ENCODE assay signal across 9 cellular contexts in the genomic region with DNA sequence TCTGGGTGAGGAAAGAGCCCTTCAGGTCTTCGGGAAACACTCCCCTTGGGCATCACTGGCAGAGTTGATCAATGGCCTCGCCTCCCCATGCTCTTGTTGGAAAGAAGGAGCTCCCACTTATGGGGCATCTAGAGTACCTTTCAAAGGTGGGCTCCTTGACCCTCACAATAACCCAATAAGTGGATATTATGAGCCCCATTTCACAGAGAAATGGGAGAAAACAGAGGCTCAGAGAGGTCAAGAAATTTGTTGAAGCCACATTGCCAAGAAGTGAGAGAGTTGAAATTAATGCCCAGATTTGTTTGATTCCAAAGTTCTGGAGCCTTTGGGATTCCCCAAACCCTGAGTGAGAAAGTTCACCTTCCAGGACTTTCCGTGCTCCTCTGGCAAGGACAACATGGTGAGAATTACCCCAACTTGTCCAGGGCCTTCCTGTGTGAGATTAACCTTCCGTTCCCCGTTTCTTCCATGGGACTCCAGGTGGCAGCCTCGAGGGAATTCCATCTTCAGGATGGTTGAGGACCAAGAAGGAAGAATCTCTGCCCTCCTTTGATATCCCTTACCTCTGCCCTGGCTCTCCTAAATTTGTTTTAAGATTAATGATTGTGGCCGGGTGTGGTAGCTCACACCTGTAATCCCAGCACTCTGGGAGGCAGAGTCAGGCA. TPM values are rescaled to one million over a fixed set of nuclear protein-coding genes. Genes with fewer than 3 reads are reported as not detected.
A peak's percentile ranks its signal among the peaks of the same experiment; 100 is the strongest.
DNase-seq lines count a peak whose midpoint lies in the region; ATAC-seq and TF ChIP-seq lines count a peak whose summit lies in the region.
"Had no signal": no experiment of that assay in that cellular context is flagged by ENCODE, and none has a peak within 500 bp of the region (broad histone marks: within the 10 kb centered on the region; RNA-seq: fewer than 3 reads in every experiment).

No MANE protein-coding gene starts in this region.

- 58 to 65% methylated on average over 7 of the region's 7 CpGs for WGBS in heart right ventricle, 2 donors
- 82 to 85% methylated on average over 3 to 6 of the region's 7 CpGs for WGBS in mesodermal cell (ENCODE audit: insufficient coverage in 2 of 2), 2 experiments

- DNase-seq in heart right ventricle (no peak), left cardiac atrium (no peak), MCF 10A (ENCODE audit: unreplicated experiment) (no peak), uterus (no peak), islet precursor cell (no peak), NCI-H1417 treated with DMSO at 0.1 percent for 48 hours (lab: John Stamatoyannopoulos, UW) (no peak)

- no peak for TF ChIP-seq POLR2A in uterus (IDR thresholded peaks at IDR 0.05)

- ATAC-seq in heart right ventricle (no peak), left cardiac atrium (no peak), HG03196 (IDR thresholded peaks at IDR 0.05; ENCODE audit: unreplicated experiment) (no peak)

- H3K27me3 Mint-ChIP-seq in MCF 10A (ENCODE audit: insufficient read depth, unreplicated experiment) = no peaks in the 10 kb centered on the region

- no peaks in the 10 kb centered on the region for H3K36me3 Mint-ChIP-seq in MCF 10A (ENCODE audit: insufficient read depth, unreplicated experiment)

- intact Hi-C loops in heart right ventricle (cut with DNase I) = loop anchor here in 9 of 10 donors (5.0 to 10.0 kb wide), 8 partner anchors 38 to 213 kb away; partner anchors contain the start of genes P3H3 (in 6 of the 9), ZNF384 (in 6 of the 9), ING4 (in 4 of the 9) and GPR162 (in 2 of the 9)
- intact Hi-C loops in left cardiac atrium (cut with DNase I) = loop anchor here (5.0 to 10.0 kb wide), 3 partner anchors 80 to 210 kb away; partner anchors contain the start of genes GPR162 (in 2 of the 2) and P3H3 (in 2 of the 2)
- intact Hi-C loops in MCF 10A (cut with micrococcal nuclease) = loop anchor here (1.0 kb wide), 1 partner anchor 211 kb away; no protein-coding TSS in a partner anchor
- intact Hi-C loops in uterus (cut with DNase I; ENCODE audit: low total_unique reads) = no loop called here

- H3K36me3 ChIP-seq in heart right ventricle = peaks cover 0 to 3% (median 0%) of the 10 kb centered on the region in 9 donors
- H3K36me3 ChIP-seq in mesodermal cell (ENCODE audit: control insufficient read depth, insufficient read depth, low read length) = no peaks in the 10 kb centered on the region
- H3K36me3 ChIP-seq in uterus = no peaks in the 10 kb centered on the region

- peaks cover 32% of the 10 kb centered on the region for H3K4me1 Mint-ChIP-seq in MCF 10A (ENCODE audit: insufficient read depth, unreplicated experiment)

- H3K4me3 Mint-ChIP-seq in MCF 10A (ENCODE audit: unreplicated experiment) = no peak overlapping the region

- CTCF ChIA-PET in MCF 10A (lab: Yijun Ruan, JAX) = interaction anchor here (0.7 to 2.2 kb wide), 5 partner anchors 60 to 211 kb away, joined by 4 to 8 read pairs (median 5); partner anchors contain the start of gene MLF2

- H3K4me1 ChIP-seq in heart right ventricle (peaks cover 16 to 42% (median 26%) of the 10 kb centered on the region in 9 donors), mesodermal cell (ENCODE audit: control insufficient read depth, insufficient read depth, low read length, poor library complexity, severe bottlenecking) (peaks cover 26% of the 10 kb centered on the region), uterus (peaks cover 6 to 8% of the 10 kb centered on the region in 2 donors)

- TF ChIP-seq CTCF in heart right ventricle (IDR thresholded peaks at IDR 0.05) (no peak), MCF 10A (IDR thresholded peaks at IDR 0.05; ENCODE audit: unreplicated experiment) (no peak), uterus (IDR thresholded peaks at IDR 0.05) (no peak)

- H3K27ac ChIP-seq in heart right ventricle (peak overlapping the region; percentile 50 to 96 (median 94)), mesodermal cell (ENCODE audit: low read depth, low read length, severe bottlenecking) (peak overlapping the region; percentile 90), uterus (peak overlapping the region; percentile 90 to 95)

- H3K27ac Mint-ChIP-seq in MCF 10A (ENCODE audit: low read depth, unreplicated experiment) = peak overlapping the region; percentile 90

- no TSS peak for BruUV-seq in MCF 10A (replicated peaks; lab: Mats Ljungman, UMichigan)

- no peaks in the 10 kb centered on the region for H3K9me3 Mint-ChIP-seq in MCF 10A (ENCODE audit: unreplicated experiment)

- H3K9me3 ChIP-seq in heart right ventricle = no peaks in the 10 kb centered on the region
- no peaks in the 10 kb centered on the region for H3K9me3 ChIP-seq in mesodermal cell (ENCODE audit: control insufficient read depth, low read length)
- H3K9me3 ChIP-seq in uterus = no peaks in the 10 kb centered on the region

- POLR2A ChIA-PET in MCF 10A (lab: Yijun Ruan, JAX) = interaction anchor here (0.6 to 2.6 kb wide), 5 partner anchors 19 to 144 kb away, joined by 3 to 17 read pairs (median 3); partner anchors contain the start of genes VAMP1 and ZNF384

- peaks cover 0 to 1% (median 0%) of the 10 kb centered on the region in 7 donors for H3K27me3 ChIP-seq in heart right ventricle
- H3K27me3 ChIP-seq in uterus = no peaks in the 10 kb centered on the region

- H3K4me3 ChIP-seq in heart right ventricle (no peak overlapping the region), mesodermal cell (ENCODE audit: extremely low read depth, insufficient read depth, low read length, poor library complexity, severe bottlenecking) (no peak overlapping the region), uterus (no peak overlapping the region)

RNA-seq across cellular contexts. Expression of gene CHD4, which starts 7.5 kb away (rescaled TPM):
- total RNA-seq in heart right ventricle = 100 to 1,000 TPM; 125 to 201 (median 153) TPM
- 100 to 1,000 TPM; 129 to 265 TPM for polyA plus RNA-seq in heart right ventricle
- total RNA-seq in left cardiac atrium = 100 to 1,000 TPM; 117 to 151 TPM
- 135 and 151 TPM in 2 replicates for total RNA-seq in MCF 10A (2022)
- polyA plus RNA-seq in mesodermal cell (2013, experiment 1 of 2) = 261 TPM
- 233 TPM for polyA plus RNA-seq in mesodermal cell (2013, experiment 2 of 2)
- 100 to 1,000 TPM in 3 of 4 donors, 10 to 100 TPM in 1; 99.4 to 323 (median 247) TPM for total RNA-seq in uterus

RNA-seq across cellular contexts. Expression of gene LPAR5, which starts 21.1 kb away (rescaled TPM):
- 10 to 100 TPM in 1 of 10 donors, 1 to 10 TPM in 9; 2.1 to 10.0 (median 4.4) TPM for total RNA-seq in heart right ventricle
- polyA plus RNA-seq in heart right ventricle = 1 to 10 TPM; 1.7 to 4.4 TPM
- 1 to 10 TPM; 1.8 to 2.9 TPM for total RNA-seq in left cardiac atrium
- 2.5 and 2.7 TPM in 2 replicates for total RNA-seq in MCF 10A (2022)
- 3.2 TPM for polyA plus RNA-seq in mesodermal cell (2013, experiment 1 of 2)
- polyA plus RNA-seq in mesodermal cell (2013, experiment 2 of 2) = 1.7 TPM
- 1 to 10 TPM in 1 of 4 donors, under 1 TPM in 1, not detected in 2; 0.61 to 1.3 TPM for total RNA-seq in uterus

RNA-seq across cellular contexts. Expression of gene ACRBP, which starts 32.6 kb away (rescaled TPM):
- 1 to 10 TPM in 4 of 10 donors, under 1 TPM in 5, not detected in 1; 0.25 to 4.1 (median 0.79) TPM for total RNA-seq in heart right ventricle
- polyA plus RNA-seq in heart right ventricle = under 1 TPM; 0.29 to 0.43 TPM
- under 1 TPM; 0.60 to 0.88 TPM for total RNA-seq in left cardiac atrium
- total RNA-seq in MCF 10A (2022) = 0.30 and 2.5 TPM in 2 replicates
- polyA plus RNA-seq in mesodermal cell (2013, experiment 1 of 2) = 6.3 TPM
- polyA plus RNA-seq in mesodermal cell (2013, experiment 2 of 2) = 4.0 TPM
- total RNA-seq in uterus = 1 to 10 TPM in 2 of 4 donors, under 1 TPM in 1, not detected in 1; 0.35 to 1.6 (median 1.5) TPM
- total RNA-seq: HT1080 had no signal

RNA-seq across cellular contexts. Expression of gene NOP2, which starts 46.6 kb away (rescaled TPM):
- total RNA-seq in heart right ventricle (10 to 100 TPM; 11.1 to 29.2 (median 15.3) TPM), left cardiac atrium (10 to 100 TPM; 16.0 to 30.5 TPM), MCF 10A (2022) (97.1 and 108 TPM in 2 replicates), uterus (10 to 100 TPM in 2 of 4 donors, 1 to 10 TPM in 2; 4.1 to 47.6 (median 10.1) TPM)
- 10 to 100 TPM; 18.5 to 31.1 TPM for polyA plus RNA-seq in heart right ventricle
- polyA plus RNA-seq in mesodermal cell (2013, experiment 1 of 2) = 34.8 TPM
- polyA plus RNA-seq in mesodermal cell (2013, experiment 2 of 2) = 34.5 TPM

RNA-seq across cellular contexts. Expression of gene ING4, which starts 48.3 kb away (rescaled TPM):
- 10 to 100 TPM; 17.7 to 32.5 (median 22.6) TPM for total RNA-seq in heart right ventricle
- polyA plus RNA-seq in heart right ventricle = 10 to 100 TPM; 20.0 to 25.5 TPM
- 10 to 100 TPM; 16.8 to 28.5 TPM for total RNA-seq in left cardiac atrium
- total RNA-seq in MCF 10A (2022) = 15.2 and 16.1 TPM in 2 replicates
- polyA plus RNA-seq in mesodermal cell (2013, experiment 1 of 2) = 38.7 TPM
- 38.1 TPM for polyA plus RNA-seq in mesodermal cell (2013, experiment 2 of 2)
- total RNA-seq in uterus = 100 to 1,000 TPM in 1 of 4 donors, 10 to 100 TPM in 3; 25.2 to 180 (median 62.0) TPM
